Comparison of ENCODE assay signal across 18 cellular contexts in genomic region chr19:45168767-45169351, GRCh38. TPM values are rescaled to one million over a fixed set of nuclear protein-coding genes. Genes with fewer than 3 reads are reported as not detected.
A peak's percentile ranks its signal among the peaks of the same experiment; 100 is the strongest.
DNase-seq lines count a peak whose midpoint lies in the region; ATAC-seq and TF ChIP-seq lines count a peak whose summit lies in the region.
"Had no signal": no experiment of that assay in that cellular context is flagged by ENCODE, and none has a peak within 500 bp of the region (broad histone marks: within the 10 kb centered on the region; RNA-seq: fewer than 3 reads in every experiment).

No MANE protein-coding gene starts in this region.

- peak overlapping the region; percentile 6 to 72 for H3K27ac Mint-ChIP-seq in T-cell
- H3K27ac Mint-ChIP-seq: B cell, type B pancreatic cell had no signal

- DNase-seq in right cardiac atrium (peak in 2 of 3 donors; percentile 7 to 61), heart right ventricle (no peak), NCI-H2029 (lab: John Stamatoyannopoulos, UW) (peak; percentile 51), T-cell (no peak), thyroid gland (no peak), NK-92 (lab: John Stamatoyannopoulos, UW; ENCODE audit: unreplicated experiment) (no peak), NCI-H187 (lab: John Stamatoyannopoulos, UW) (no peak)
- DNase-seq: activated naive CD4-positive, alpha-beta T cell; KBM-7; left cardiac atrium; midbrain; NCI-H1092; NCI-H774; stimulated activated naive CD4-positive, alpha-beta T cell treated with Interleukin-2 at 50 U/mL for 16 hours had no signal

- no peaks in the 10 kb centered on the region for H3K36me3 Mint-ChIP-seq in T-cell
- H3K36me3 Mint-ChIP-seq: type B pancreatic cell had no signal

- H3K27me3 ChIP-seq in right cardiac atrium (ENCODE audit: control insufficient read depth, insufficient read depth) (no peaks in the 10 kb centered on the region), heart right ventricle (no peaks in the 10 kb centered on the region), neutrophil (no peaks in the 10 kb centered on the region), thyroid gland (no peaks in the 10 kb centered on the region)

- H3K9me3 Mint-ChIP-seq in T-cell = no peaks in the 10 kb centered on the region
- H3K9me3 Mint-ChIP-seq: type B pancreatic cell had no signal

- CTCF ChIA-PET in T-cell (lab: Charles Lee) = no interaction called here

- intact Hi-C loops in right cardiac atrium (cut with DNase I) (no loop called here), heart right ventricle (cut with DNase I) (no loop called here), thyroid gland (cut with DNase I) (no loop called here)

- H3K4me3 Mint-ChIP-seq in T-cell = no peak overlapping the region
- H3K4me3 Mint-ChIP-seq: B cell, type B pancreatic cell had no signal

- no peak overlapping the region for H3K27ac ChIP-seq in right cardiac atrium (ENCODE audit: low read length)
- H3K27ac ChIP-seq in heart right ventricle = no peak overlapping the region
- peak overlapping the region; percentile 65 for H3K27ac ChIP-seq in neutrophil
- no peak overlapping the region for H3K27ac ChIP-seq in thyroid gland

- WGBS in right cardiac atrium = 77% methylated on average over 16 of the region's 16 CpGs
- 82 to 84% methylated on average over 16 of the region's 16 CpGs for WGBS in heart right ventricle, 2 donors
- 89% methylated on average over 13 to 14 of the region's 16 CpGs for WGBS in thyroid gland, 2 donors

- H3K4me1 ChIP-seq in right cardiac atrium (ENCODE audit: control insufficient read depth, insufficient read depth, low read length) (peaks cover 6% of the 10 kb centered on the region), heart right ventricle (peaks cover 7 to 59% (median 35%) of the 10 kb centered on the region in 9 donors), neutrophil (ENCODE audit: control insufficient read depth in 1 of 2, insufficient read depth in 1 of 2, low read depth in 1 of 2, low read length in 1 of 2) (peaks cover 76 to 83% of the 10 kb centered on the region in 2 experiments), thyroid gland (peaks cover 0 to 15% of the 10 kb centered on the region in 2 donors)

- H3K9me3 ChIP-seq in right cardiac atrium (ENCODE audit: control insufficient read depth, low read length) (no peaks in the 10 kb centered on the region), heart right ventricle (no peaks in the 10 kb centered on the region), neutrophil (no peaks in the 10 kb centered on the region), thyroid gland (no peaks in the 10 kb centered on the region)

- TF ChIP-seq POLR2A in thyroid gland (IDR thresholded peaks at IDR 0.05) = no peak

- no peaks in the 10 kb centered on the region for H3K36me3 ChIP-seq in heart right ventricle
- H3K36me3 ChIP-seq in neutrophil = no peaks in the 10 kb centered on the region
- H3K36me3 ChIP-seq in thyroid gland = no peaks in the 10 kb centered on the region

- ATAC-seq in right cardiac atrium = no peak
- no peak for ATAC-seq in heart right ventricle
- no peak for ATAC-seq in T-cell (replicated peaks in 1 of 4)
- ATAC-seq: left cardiac atrium had no signal

- H3K27me3 Mint-ChIP-seq in T-cell = no peaks in the 10 kb centered on the region
- H3K27me3 Mint-ChIP-seq: B cell, type B pancreatic cell had no signal

- POLR2A ChIA-PET in T-cell (lab: Charles Lee) = no interaction called here

- no peak for TF ChIP-seq CTCF in heart right ventricle (IDR thresholded peaks at IDR 0.05)
- no peak for TF ChIP-seq CTCF in neutrophil (IDR thresholded peaks at IDR 0.05)
- no peak for TF ChIP-seq CTCF in thyroid gland (IDR thresholded peaks at IDR 0.05)

- peaks cover 44 to 70% (median 48%) of the 10 kb centered on the region in 3 donors for H3K4me1 Mint-ChIP-seq in T-cell

- H3K4me3 ChIP-seq in right cardiac atrium (ENCODE audit: low read length) = no peak overlapping the region
- no peak overlapping the region for H3K4me3 ChIP-seq in heart right ventricle
- no peak overlapping the region for H3K4me3 ChIP-seq in neutrophil (ENCODE audit: low read depth in 1 of 2, low read length in 1 of 2)
- H3K4me3 ChIP-seq in thyroid gland (replicated peaks in 1 of 3) = no peak overlapping the region

RNA-seq across cellular contexts. Expression of gene NKPD1, which starts 8.1 kb away (rescaled TPM):
- total RNA-seq in right cardiac atrium (under 1 TPM in 1 of 4 donors, not detected in 3; 0.06 TPM), heart right ventricle (under 1 TPM in 3 of 10 donors, not detected in 7; 0.06 to 0.09 (median 0.07) TPM), T-cell (1 to 10 TPM in 4 of 5 donors, under 1 TPM in 1; 0.95 to 1.3 (median 1.2) TPM), thyroid gland (1 to 10 TPM in 1 of 4 donors, under 1 TPM in 3; 0.44 to 1.3 (median 0.68) TPM)
- polyA plus RNA-seq in right cardiac atrium (0.07 TPM), heart right ventricle (under 1 TPM; 0.06 to 0.07 TPM)
- total RNA-seq: astrocyte had no signal

RNA-seq across cellular contexts. Expression of gene TRAPPC6A, which starts 9.2 kb away (rescaled TPM):
- total RNA-seq in right cardiac atrium (10 to 100 TPM; 15.2 to 19.4 (median 17.2) TPM), heart right ventricle (10 to 100 TPM; 14.3 to 24.9 (median 16.8) TPM), T-cell (10 to 100 TPM; 53.9 to 92.4 (median 73.7) TPM), thyroid gland (10 to 100 TPM; 25.0 to 53.3 (median 38.8) TPM)
- polyA plus RNA-seq in right cardiac atrium (26.5 TPM), heart right ventricle (10 to 100 TPM; 15.9 to 18.9 TPM)

RNA-seq across cellular contexts. Expression of gene BLOC1S3, which starts 9.7 kb away (rescaled TPM):
- total RNA-seq in right cardiac atrium = 1 to 10 TPM; 3.8 to 8.2 (median 6.2) TPM
- polyA plus RNA-seq in right cardiac atrium = 2.4 TPM
- 1 to 10 TPM; 2.8 to 8.6 (median 4.8) TPM for total RNA-seq in heart right ventricle
- polyA plus RNA-seq in heart right ventricle = 1 to 10 TPM; 2.2 to 6.1 TPM
- 10 to 100 TPM; 14.9 to 36.2 (median 32.8) TPM for total RNA-seq in T-cell
- 10 to 100 TPM in 3 of 4 donors, 1 to 10 TPM in 1; 9.1 to 15.4 (median 11.9) TPM for total RNA-seq in thyroid gland

Comparison
In these comparisons a context has a peak if more than half of its experiments do, and no peak if none do; other contexts are left out.
1. DNase-seq: peak in right cardiac atrium (2 of 3) and NCI-H2029 (single experiment); none in heart right ventricle (0 of 2), T-cell (0 of 34), thyroid gland (0 of 2), NK-92 (single experiment) and NCI-H187 (0 of 2).